ENCODE assay signal across 14 cellular contexts in genomic region chr5:147479431-147479830, GRCh38. TPM values are rescaled to one million over a fixed set of nuclear protein-coding genes. Genes with fewer than 3 reads are reported as not detected.
DNase-seq lines count a peak whose midpoint lies in the region; ATAC-seq and TF ChIP-seq lines count a peak whose summit lies in the region.
"Had no signal": no experiment of that assay in that cellular context is flagged by ENCODE, and none has a peak within 500 bp of the region (broad histone marks: within the 10 kb centered on the region; RNA-seq: fewer than 3 reads in every experiment).

No MANE protein-coding gene starts in this region.

- H4K20me1 ChIP-seq in BLaER1 treated with 17β-estradiol and CSF1 and Interleukin-3, amounts not matched to agents 10 nM and 100 nM = no peaks in the 10 kb centered on the region
- no peaks in the 10 kb centered on the region for H4K20me1 ChIP-seq in PC-3 (ENCODE audit: low read length)

- no peaks in the 10 kb centered on the region for H3K9me2 ChIP-seq in PC-3 (replicated peaks; ENCODE audit: low read length)

- no peak for DNase-seq in PC-3
- DNase-seq in mesenteric fat pad (ENCODE audit: low spot score) = no peak
- DNase-seq in activated CD4-positive, alpha-beta T cell treated with anti-CD3 and anti-CD28 coated beads, Interleukin-2, amount 50 U/mL, for 1 hour = no peak
- DNase-seq: activated B cell treated with CpG ODN at 0.5 μM for 24 hours; activated T-cell treated with anti-CD3 and anti-CD28 coated beads, Interleukin-2, amount 50 U/mL, for 72 hours; RPMI8226 had no signal

- POLR2A ChIA-PET in PC-3 (lab: Charles Lee; ENCODE audit: unreplicated experiment) = interaction anchor here (0.6 kb wide), 1 partner anchor 91 kb away, joined by 3 read pairs; no protein-coding TSS in a partner anchor

- no peak overlapping the region for H3K27ac ChIP-seq in BLaER1 treated with 17β-estradiol and CSF1 and Interleukin-3, amounts not matched to agents 10 nM and 100 nM
- H3K27ac ChIP-seq in PC-3 (ENCODE audit: low read length) = peak overlapping the region; percentile 43; the same call in 1 of the 2 replicates
- H3K27ac ChIP-seq in gastroesophageal sphincter = peak overlapping the region in 3 of 4 donors; percentile 49 to 56 (median 51)
- H3K27ac ChIP-seq: KMS-11 had no signal

- ATAC-seq in HG02884 (IDR thresholded peaks at IDR 0.05; ENCODE audit: unreplicated experiment) (peak; percentile 32), PC-3 (no peak), gastroesophageal sphincter (no peak), GM18861 (IDR thresholded peaks at IDR 0.05; ENCODE audit: unreplicated experiment) (no peak), HG03460 (IDR thresholded peaks at IDR 0.05; ENCODE audit: unreplicated experiment) (no peak)
- ATAC-seq: activated T-cell treated with anti-CD3 and anti-CD28 coated beads, Interleukin-2, amount 50 U/mL, for 72 hours; stimulated activated memory B cell treated with anti-CD40 and anti-IgM and Interleukin-4, amounts not matched to agents 10 μg/mL and 1 μg/mL and 100 μg/mL, for 72 hours had no signal

- H3F3A ChIP-seq in PC-3 (ENCODE audit: low read length, unreplicated experiment) = no peaks in the 10 kb centered on the region

- peaks cover 38 to 56% (median 49%) of the 10 kb centered on the region in 10 experiments for H3K4me1 ChIP-seq in BLaER1 treated with 17β-estradiol and CSF1 and Interleukin-3, amounts not matched to agents 10 nM and 100 nM
- H3K4me1 ChIP-seq in PC-3 (ENCODE audit: insufficient read depth, low read length) (peaks cover 16% of the 10 kb centered on the region), gastroesophageal sphincter (peaks cover 5 to 58% (median 25%) of the 10 kb centered on the region in 3 donors)

- H3K27me3 ChIP-seq in BLaER1 treated with 17β-estradiol and CSF1 and Interleukin-3, amounts not matched to agents 10 nM and 100 nM = peaks cover 0 to 24% (median 0%) of the 10 kb centered on the region in 11 experiments; a peak in 10 of 22 replicates
- H3K27me3 ChIP-seq in PC-3 (ENCODE audit: low read length) (no peaks in the 10 kb centered on the region), gastroesophageal sphincter (no peaks in the 10 kb centered on the region)

- TF ChIP-seq EP300 in gastroesophageal sphincter (IDR thresholded peaks at IDR 0.05) = no peak

- TF ChIP-seq POLR2A in gastroesophageal sphincter (IDR thresholded peaks at IDR 0.05) = no peak

- no peak overlapping the region; the same call in 1 of the 2 replicates for H2AFZ ChIP-seq in PC-3 (ENCODE audit: low read length)

- no peak overlapping the region for H3K4me3 ChIP-seq in BLaER1 treated with 17β-estradiol and CSF1 and Interleukin-3, amounts not matched to agents 10 nM and 100 nM
- no peak overlapping the region; the same call in 1 of the 2 replicates for H3K4me3 ChIP-seq in PC-3 (ENCODE audit: low read length)
- no peak overlapping the region for H3K4me3 ChIP-seq in gastroesophageal sphincter
- H3K4me3 ChIP-seq: HAP-1 had no signal

- CTCF ChIA-PET in PC-3 (lab: Charles Lee) = no interaction called here

- H3K9me3 ChIP-seq in BLaER1 treated with 17β-estradiol and CSF1 and Interleukin-3, amounts not matched to agents 10 nM and 100 nM (replicated peaks in 1 of 11) = 0 out of 22 replicates have a peak, but pooled peaks cover 0 to 5% (median 0%) of the 10 kb centered on the region in 11 experiments
- H3K9me3 ChIP-seq in PC-3 (ENCODE audit: low read length) = no peaks in the 10 kb centered on the region
- no peaks in the 10 kb centered on the region for H3K9me3 ChIP-seq in gastroesophageal sphincter
- H3K9me3 ChIP-seq: HAP-1 had no signal

- H3K9ac ChIP-seq in BLaER1 treated with 17β-estradiol and CSF1 and Interleukin-3, amounts not matched to agents 10 nM and 100 nM = no peak overlapping the region
- H3K9ac ChIP-seq in PC-3 (ENCODE audit: low read length) = no peak overlapping the region
- H3K9ac ChIP-seq: KMS-11 had no signal

- no peaks in the 10 kb centered on the region for H3K36me3 ChIP-seq in BLaER1 treated with 17β-estradiol and CSF1 and Interleukin-3, amounts not matched to agents 10 nM and 100 nM
- H3K36me3 ChIP-seq in PC-3 (ENCODE audit: low read depth, low read length) (no peaks in the 10 kb centered on the region), gastroesophageal sphincter (no peaks in the 10 kb centered on the region)
- H3K36me3 ChIP-seq: HAP-1 had no signal

- no TSS peak for BruUV-seq in PC-3 (replicated peaks; lab: Mats Ljungman, UMichigan)

- intact Hi-C loops in PC-3 (cut with micrococcal nuclease) = no loop called here

- H3K79me2 ChIP-seq in PC-3 (ENCODE audit: low read length) = no peaks in the 10 kb centered on the region

- TF ChIP-seq CTCF in PC-3 (conservative IDR thresholded peaks at IDR 0.05; ENCODE audit: low read depth, low read length) = no peak
- TF ChIP-seq CTCF in gastroesophageal sphincter (IDR thresholded peaks at IDR 0.05) = no peak

- H3K4me2 ChIP-seq in BLaER1 treated with 17β-estradiol and CSF1 and Interleukin-3, amounts not matched to agents 10 nM and 100 nM = peak overlapping the region; percentile 50 to 78 (median 66)
- peak overlapping the region; percentile 64 for H3K4me2 ChIP-seq in PC-3 (ENCODE audit: low read length)
- H3K4me2 ChIP-seq: KMS-11 had no signal

RNA-seq across cellular contexts. Expression of gene DPYSL3, which starts 30.4 kb away (rescaled TPM):
- total RNA-seq in PC-3 (2014; rRNA removed) (19.5 and 20.6 TPM in 2 replicates), gastroesophageal sphincter (100 to 1,000 TPM; 175 to 475 (median 290) TPM), mesenteric fat pad (52.4 TPM)
- total RNA-seq: activated B cell treated with CpG ODN at 0.5 μM for 24 hours had no signal

Comparison
In these comparisons a context has a peak if more than half of its experiments do, and no peak if none do; other contexts are left out.
1. H3K27ac ChIP-seq: peak in PC-3 (single experiment) and gastroesophageal sphincter (3 of 4); none in BLaER1 treated with 17β-estradiol and CSF1 and Interleukin-3, amounts not matched to agents 10 nM and 100 nM (0 of 11).